ENCODE assay signal across 8 cellular contexts in genomic region chr5:7868773-7869473, GRCh38. TPM values are rescaled to one million over a fixed set of nuclear protein-coding genes. Genes with fewer than 3 reads are reported as not detected.
A peak's percentile ranks its signal among the peaks of the same experiment; 100 is the strongest.
DNase-seq lines count a peak whose midpoint lies in the region; ATAC-seq and TF ChIP-seq lines count a peak whose summit lies in the region.

FASTKD3 (minus strand) TSS chr5:7869031; CDS start chr5:7868083, 948 bp downstream.
MTRR (plus strand) TSS chr5:7869148; CDS start chr5:7870795, 1,647 bp downstream.

- intact Hi-C loops in left ventricle myocardium superior (cut with micrococcal nuclease) (no loop called here), uterus (cut with DNase I; ENCODE audit: low total_unique reads) (no loop called here)

- H3K9me3 ChIP-seq in T-helper 17 cell (ENCODE audit: control insufficient read depth, low read length, poor library complexity, severe bottlenecking) (no peaks in the 10 kb centered on the region), uterus (no peaks in the 10 kb centered on the region)

- ATAC-seq in HG02885 (IDR thresholded peaks at IDR 0.05; ENCODE audit: poor library complexity, unreplicated experiment) (peak; percentile 91), T-helper 17 cell (peak; percentile 97), left ventricle myocardium superior (peak; percentile 100)

- H3K27ac ChIP-seq in uterus, result peak within 1 kb of the TSS; percentile 51 to 66

- H3K27ac Mint-ChIP-seq in T-helper 17 cell, result peak within 1 kb of the TSS; percentile 98

- TF ChIP-seq POLR2A in GM15510 (IDR thresholded peaks at IDR 0.05; ENCODE audit: borderline replicate concordance, extremely low read depth, insufficient read length), result peak; percentile 91
- TF ChIP-seq POLR2A in uterus (IDR thresholded peaks at IDR 0.05), result peak; percentile 17 to 62

- peak; percentile 92 for DNase-seq in NCI-H1694 treated with DMSO at 0.1 percent for 48 hours (lab: John Stamatoyannopoulos, UW)
- DNase-seq in T-helper 17 cell, result peak; percentile 84 to 85 (median 84)
- DNase-seq in amygdala (lab: John Stamatoyannopoulos, UW), result peak; percentile 36 to 96 (median 89)
- DNase-seq in left ventricle myocardium superior, result peak; percentile 97
- DNase-seq in pulmonary artery endothelial cell (ENCODE audit: low read depth, low spot score), result peak; percentile 76
- peak; percentile 90 for DNase-seq in uterus

- H3K4me1 ChIP-seq in uterus, result peaks cover 0 to 9% of the 10 kb centered on the region in 2 donors

- H3K36me3 Mint-ChIP-seq in T-helper 17 cell (ENCODE audit: low read depth), result peaks cover 5% of the 10 kb centered on the region

- H3K27me3 ChIP-seq in uterus, result no peaks in the 10 kb centered on the region

- peak within 1 kb of the TSS; percentile 99 for H3K4me3 Mint-ChIP-seq in T-helper 17 cell

- peak within 1 kb of the TSS; percentile 62 to 67 for H3K4me3 ChIP-seq in uterus

- H3K27me3 Mint-ChIP-seq in T-helper 17 cell, result no peaks in the 10 kb centered on the region

- H3K4me1 Mint-ChIP-seq in T-helper 17 cell, result peaks cover 54% of the 10 kb centered on the region

- no peaks in the 10 kb centered on the region for H3K36me3 ChIP-seq in uterus

- TF ChIP-seq CTCF in uterus (IDR thresholded peaks at IDR 0.05), result peak in 1 of 4 experiments; percentile 9

RNA-seq across cellular contexts. Expression of gene FASTKD3, which starts in this region (rescaled TPM):
- total RNA-seq in T-helper 17 cell (1 to 10 TPM; 4.9 to 5.5 TPM), left ventricle myocardium superior (5.6 TPM), pulmonary artery endothelial cell (12.7 and 13.3 TPM in 2 replicates), uterus (10 to 100 TPM in 1 of 4 donors, 1 to 10 TPM in 3; 3.3 to 20.2 (median 8.7) TPM)

RNA-seq across cellular contexts. Expression of gene MTRR, which starts in this region (rescaled TPM):
- total RNA-seq in T-helper 17 cell (100 to 1,000 TPM; 101 to 106 TPM), left ventricle myocardium superior (30.0 TPM), pulmonary artery endothelial cell (23.2 and 32.7 TPM in 2 replicates), uterus (10 to 100 TPM; 18.8 to 51.5 (median 33.2) TPM)

Comparison
In these comparisons a context has a peak if more than half of its experiments do, and no peak if none do; other contexts are left out.
1. Peak in every context shown above with its lines: DNase-seq, ATAC-seq, H3K4me3 ChIP-seq and H3K27ac ChIP-seq.